Comparison of ENCODE assay signal across 18 cellular contexts in the genomic region with DNA sequence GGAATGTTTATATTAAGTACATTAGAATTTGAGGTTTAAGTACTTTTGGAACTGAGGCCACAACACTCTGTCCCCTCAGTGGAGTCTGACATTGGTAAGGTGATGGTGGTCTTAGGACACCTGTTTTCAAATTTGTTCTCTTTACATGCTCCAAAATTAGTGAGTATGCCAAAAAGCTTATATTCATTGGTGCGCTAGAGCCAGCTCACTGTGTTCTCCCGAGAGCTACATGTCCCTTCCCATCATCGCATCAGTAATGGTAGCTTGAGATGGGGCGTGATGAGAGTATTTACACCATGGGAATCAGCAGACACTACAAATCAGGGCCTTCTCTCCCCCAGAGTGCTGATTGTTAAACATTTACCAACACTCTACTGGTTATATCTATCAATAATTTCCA. TPM values are rescaled to one million over a fixed set of nuclear protein-coding genes. Genes with fewer than 3 reads are reported as not detected.
A peak's percentile ranks its signal among the peaks of the same experiment; 100 is the strongest.
DNase-seq lines count a peak whose midpoint lies in the region; ATAC-seq and TF ChIP-seq lines count a peak whose summit lies in the region.
"Had no signal": no experiment of that assay in that cellular context is flagged by ENCODE, and none has a peak within 500 bp of the region (broad histone marks: within the 10 kb centered on the region; RNA-seq: fewer than 3 reads in every experiment).

No MANE protein-coding gene starts in this region.

- no peak overlapping the region for H3K4me3 ChIP-seq in esophagus squamous epithelium
- H3K4me3 ChIP-seq in muscle layer of duodenum (ENCODE audit: low read depth in 1 of 2, low read length in 2 of 2), result no peak overlapping the region
- H3K4me3 ChIP-seq in vagina, result no peak overlapping the region
- H3K4me3 ChIP-seq: GM12878, testis had no signal

- H3K4me1 ChIP-seq in esophagus squamous epithelium (peaks cover 0 to 48% (median 25%) of the 10 kb centered on the region in 3 donors), muscle layer of duodenum (ENCODE audit: control insufficient read depth in 1 of 2, insufficient read depth in 2 of 2, low read length in 2 of 2) (peaks cover 5 to 27% of the 10 kb centered on the region in 2 donors), vagina (peaks cover 36% of the 10 kb centered on the region)
- H3K4me1 ChIP-seq: BE2C had no signal

- peak overlapping the region; percentile 26 to 91 (median 87) for H3K27ac ChIP-seq in esophagus squamous epithelium
- H3K27ac ChIP-seq in muscle layer of duodenum (ENCODE audit: low read length), result peak overlapping the region; percentile 78
- peak overlapping the region; percentile 74 for H3K27ac ChIP-seq in vagina

- peak; percentile 14 for DNase-seq in DMS53 (lab: John Stamatoyannopoulos, UW)
- no peak for DNase-seq in DMS53 treated with DMSO at 0.1 percent for 48 hours (lab: John Stamatoyannopoulos, UW; ENCODE audit: unreplicated experiment)
- no peak for DNase-seq in esophagus squamous epithelium (lab: John Stamatoyannopoulos, UW)
- DNase-seq in vagina (ENCODE audit: extremely low spot score in 2 of 2), result no peak
- no peak for DNase-seq in NCI-H748 (lab: John Stamatoyannopoulos, UW; ENCODE audit: unreplicated experiment)
- DNase-seq: activated CD4-positive, alpha-beta T cell treated with anti-CD3 and anti-CD28 coated beads for 36 hours; BE2C; GF-D8; KBM-7; MV-4-11; NCI-H187; NCI-H226; testis had no signal

- no peak for TF ChIP-seq POLR2A in esophagus squamous epithelium (IDR thresholded peaks at IDR 0.05)
- no peak for TF ChIP-seq POLR2A in vagina (IDR thresholded peaks at IDR 0.05)

- H3K27me3 ChIP-seq in esophagus squamous epithelium (no peaks in the 10 kb centered on the region), muscle layer of duodenum (ENCODE audit: low read depth, low read length) (no peaks in the 10 kb centered on the region), vagina (no peaks in the 10 kb centered on the region)
- H3K27me3 ChIP-seq: BE2C, testis had no signal

- H3K9me3 ChIP-seq in esophagus squamous epithelium, result peaks cover 0 to 10% (median 5%) of the 10 kb centered on the region in 3 donors
- H3K9me3 ChIP-seq in muscle layer of duodenum (ENCODE audit: control insufficient read depth in 1 of 2, low read length in 2 of 2), result peaks cover 0 to 3% of the 10 kb centered on the region in 2 donors
- H3K9me3 ChIP-seq in vagina, result no peaks in the 10 kb centered on the region
- H3K9me3 ChIP-seq: BE2C, testis had no signal

- ATAC-seq in GM18873 (IDR thresholded peaks at IDR 0.05; ENCODE audit: low FRiP score, unreplicated experiment) (no peak), SK-N-SH treated with all-trans-retinoic acid at 6 μM for 48 hours (no peak)
- ATAC-seq: activated CD4-positive, alpha-beta T cell treated with anti-CD3 and anti-CD28 coated beads for 36 hours; activated naive CD4-positive, alpha-beta T cell treated with anti-CD3 and anti-CD28 coated beads, Interleukin-2, amount 50 U/mL, for 72 hours; GM12878 had no signal

- intact Hi-C loops in esophagus squamous epithelium (cut with DNase I) (loop anchor here (10.0 kb wide), 1 partner anchor 1050 kb away; no protein-coding TSS in a partner anchor), vagina (cut with DNase I) (no loop called here)

- H3K36me3 ChIP-seq in esophagus squamous epithelium (peaks cover 28 to 52% (median 30%) of the 10 kb centered on the region in 3 donors), muscle layer of duodenum (ENCODE audit: control insufficient read depth in 1 of 2, insufficient read depth in 2 of 2, low read length in 2 of 2) (peaks cover 28 to 41% of the 10 kb centered on the region in 2 donors), vagina (peaks cover 0 to 37% of the 10 kb centered on the region in 2 donors)

- 87 to 88% methylated on average over 3 to 4 of the region's 4 CpGs for WGBS in esophagus squamous epithelium, 2 donors

- no peak for TF ChIP-seq CTCF in esophagus squamous epithelium (IDR thresholded peaks at IDR 0.05)
- TF ChIP-seq CTCF in vagina (IDR thresholded peaks at IDR 0.05), result no peak

TF ChIP-seq in SK-N-SH treated with all-trans-retinoic acid at 6 μM for 48 hours, 23 proteins besides CTCF, POLR2A, EP300 and RAD21:
- TF ChIP-seq ISL1 (CRISPR knock-in tag; IDR thresholded peaks at IDR 0.05), result no peak
- no peak for TF ChIP-seq ARNTL (CRISPR knock-in tag; IDR thresholded peaks at IDR 0.05; ENCODE audit: borderline replicate concordance, low read depth)
- TF ChIP-seq, protein P1, sequence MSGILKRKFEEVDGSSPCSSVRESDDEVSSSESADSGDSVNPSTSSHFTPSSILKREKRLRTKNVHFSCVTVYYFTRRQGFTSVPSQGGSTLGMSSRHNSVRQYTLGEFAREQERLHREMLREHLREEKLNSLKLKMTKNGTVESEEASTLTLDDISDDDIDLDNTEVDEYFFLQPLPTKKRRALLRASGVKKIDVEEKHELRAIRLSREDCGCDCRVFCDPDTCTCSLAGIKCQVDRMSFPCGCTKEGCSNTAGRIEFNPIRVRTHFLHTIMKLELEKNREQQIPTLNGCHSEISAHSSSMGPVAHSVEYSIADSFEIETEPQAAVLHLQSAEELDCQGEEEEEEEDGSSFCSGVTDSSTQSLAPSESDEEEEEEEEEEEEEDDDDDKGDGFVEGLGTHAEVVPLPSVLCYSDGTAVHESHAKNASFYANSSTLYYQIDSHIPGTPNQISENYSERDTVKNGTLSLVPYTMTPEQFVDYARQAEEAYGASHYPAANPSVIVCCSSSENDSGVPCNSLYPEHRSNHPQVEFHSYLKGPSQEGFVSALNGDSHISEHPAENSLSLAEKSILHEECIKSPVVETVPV (CRISPR knock-in tag; IDR thresholded peaks at IDR 0.05), result no peak
- no peak for TF ChIP-seq ESRRG (CRISPR knock-in tag; IDR thresholded peaks at IDR 0.05)
- no peak for TF ChIP-seq ZNF70 (CRISPR knock-in tag; IDR thresholded peaks at IDR 0.05)
- TF ChIP-seq CSDC2 (CRISPR knock-in tag; IDR thresholded peaks at IDR 0.05), result no peak
- no peak for TF ChIP-seq ZNF565 (CRISPR knock-in tag; conservative IDR thresholded peaks at IDR 0.05; ENCODE audit: low read depth)
- no peak for TF ChIP-seq TOX (CRISPR knock-in tag; IDR thresholded peaks at IDR 0.05; ENCODE audit: borderline replicate concordance)
- no peak for TF ChIP-seq ZFP3 (CRISPR knock-in tag; IDR thresholded peaks at IDR 0.05)
- no peak for TF ChIP-seq OSR1 (CRISPR knock-in tag; IDR thresholded peaks at IDR 0.05)
- no peak for TF ChIP-seq ZFP30 (CRISPR knock-in tag; IDR thresholded peaks at IDR 0.05)
- no peak for TF ChIP-seq GLIS3 (CRISPR knock-in tag; IDR thresholded peaks at IDR 0.05)
- TF ChIP-seq ZC3H10 (CRISPR knock-in tag; IDR thresholded peaks at IDR 0.05), result no peak
- no peak for TF ChIP-seq CREB5 (CRISPR knock-in tag; IDR thresholded peaks at IDR 0.05; ENCODE audit: low read depth)
- no peak for TF ChIP-seq BACH2 (CRISPR knock-in tag; IDR thresholded peaks at IDR 0.05; ENCODE audit: borderline replicate concordance)

RNA-seq across cellular contexts. Expression of gene ETS2, which starts 19.5 kb away (rescaled TPM):
- total RNA-seq in esophagus squamous epithelium, result 100 to 1,000 TPM in 1 of 4 donors, 10 to 100 TPM in 3; 67.5 to 118 (median 78.8) TPM
- 134 TPM for total RNA-seq in vagina
